12 cellular contexts compared by ENCODE assay signal in the genomic region with DNA sequence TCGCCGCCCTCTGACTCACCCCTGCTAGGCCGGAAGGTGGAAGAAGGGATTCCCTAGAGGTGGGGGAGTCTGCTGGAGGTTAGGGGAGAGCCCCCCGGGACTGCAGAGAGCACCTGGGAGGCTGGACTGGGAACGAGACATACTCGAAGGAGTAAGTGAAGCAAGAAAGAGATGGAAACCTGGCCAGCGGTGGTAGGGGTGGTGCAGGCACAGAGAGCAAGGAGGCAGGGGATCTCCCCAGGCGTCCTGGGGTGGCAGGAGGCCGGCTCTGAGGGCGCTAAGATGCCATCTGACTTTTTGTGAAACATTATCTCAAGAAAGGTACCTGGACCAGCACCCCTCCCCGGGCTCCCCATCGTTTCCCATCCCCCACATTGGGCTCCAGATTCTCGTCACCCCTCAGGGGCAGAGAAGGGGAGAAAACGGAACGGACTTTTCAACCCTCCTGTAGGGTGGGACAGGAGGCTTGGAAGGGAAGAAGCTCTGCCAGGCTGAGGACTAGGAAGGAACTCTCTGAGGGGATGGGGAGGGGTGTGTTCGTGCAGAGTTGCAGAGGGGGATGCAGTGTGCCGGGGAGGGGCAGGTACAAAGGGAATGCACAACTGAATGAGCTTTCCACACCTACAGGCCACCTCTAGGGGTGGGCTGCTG. TPM values are rescaled to one million over a fixed set of nuclear protein-coding genes. Genes with fewer than 3 reads are reported as not detected.
DNase-seq lines count a peak whose midpoint lies in the region; ATAC-seq and TF ChIP-seq lines count a peak whose summit lies in the region.
"Had no signal": no experiment of that assay in that cellular context is flagged by ENCODE, and none has a peak within 500 bp of the region (broad histone marks: within the 10 kb centered on the region; RNA-seq: fewer than 3 reads in every experiment).

No MANE protein-coding gene starts in this region.

- no peaks in the 10 kb centered on the region for H3K9me3 ChIP-seq in iPS-15b (ENCODE audit: control insufficient read depth, insufficient read depth, low read length)

- intact Hi-C loops in activated naive CD4-positive, alpha-beta T cell treated with anti-CD3 and anti-CD28 coated beads for 36 hours (cut with micrococcal nuclease) = no loop called here

- H3K4me1 ChIP-seq in iPS-15b (ENCODE audit: control insufficient read depth, insufficient read depth, low read length) = peaks cover 11% of the 10 kb centered on the region

- no peaks in the 10 kb centered on the region for H3K36me3 Mint-ChIP-seq in activated naive CD4-positive, alpha-beta T cell treated with anti-CD3 and anti-CD28 coated beads, Interleukin-2, amount 50 U/mL, for 72 hours
- H3K36me3 Mint-ChIP-seq in activated naive CD4-positive, alpha-beta T cell treated with anti-CD3 and anti-CD28 coated beads for 36 hours (ENCODE audit: low read depth) = no peaks in the 10 kb centered on the region
- H3K36me3 Mint-ChIP-seq: activated naive CD8-positive, alpha-beta T cell had no signal

- H3K4me3 Mint-ChIP-seq in activated naive CD4-positive, alpha-beta T cell treated with anti-CD3 and anti-CD28 coated beads for 36 hours = no peak overlapping the region
- H3K4me3 Mint-ChIP-seq in stimulated activated naive CD8-positive, alpha-beta T cell treated with anti-CD3 and anti-CD28 coated beads, Interleukin-15, amount 100 ng/mL, for 72 hours = peak overlapping the region in 1 of 2 donors; percentile 65
- H3K4me3 Mint-ChIP-seq: activated B cell treated with CpG ODN at 0.5 μM for 24 hours had no signal

- H3K4me3 ChIP-seq in iPS-15b (ENCODE audit: low read depth, low read length) = peak overlapping the region; percentile 60
- H3K4me3 ChIP-seq: GM12878, lung had no signal

- TF ChIP-seq CTCF in VCaP (conservative IDR thresholded peaks at IDR 0.05) = no peak

- H3K27ac Mint-ChIP-seq in activated naive CD4-positive, alpha-beta T cell treated with anti-CD3 and anti-CD28 coated beads, Interleukin-2, amount 50 U/mL, for 72 hours = no peak overlapping the region
- H3K27ac Mint-ChIP-seq in activated naive CD4-positive, alpha-beta T cell treated with anti-CD3 and anti-CD28 coated beads for 36 hours = no peak overlapping the region
- H3K27ac Mint-ChIP-seq in stimulated activated naive CD8-positive, alpha-beta T cell treated with anti-CD3 and anti-CD28 coated beads, Interleukin-15, amount 100 ng/mL, for 72 hours = no peak overlapping the region
- H3K27ac Mint-ChIP-seq: activated B cell treated with CpG ODN at 0.5 μM for 24 hours; activated naive CD8-positive, alpha-beta T cell had no signal

- H3K27ac ChIP-seq in VCaP = peak overlapping the region; percentile 92

- H3K27me3 ChIP-seq in iPS-15b (ENCODE audit: control insufficient read depth, insufficient read depth, low read length) = peaks cover 7% of the 10 kb centered on the region

- H3K9me3 Mint-ChIP-seq in activated naive CD4-positive, alpha-beta T cell treated with anti-CD3 and anti-CD28 coated beads, Interleukin-2, amount 50 U/mL, for 72 hours = no peaks in the 10 kb centered on the region
- no peaks in the 10 kb centered on the region for H3K9me3 Mint-ChIP-seq in activated naive CD4-positive, alpha-beta T cell treated with anti-CD3 and anti-CD28 coated beads for 36 hours
- no peaks in the 10 kb centered on the region for H3K9me3 Mint-ChIP-seq in stimulated activated naive CD8-positive, alpha-beta T cell treated with anti-CD3 and anti-CD28 coated beads, Interleukin-15, amount 100 ng/mL, for 72 hours
- H3K9me3 Mint-ChIP-seq: activated B cell treated with CpG ODN at 0.5 μM for 24 hours had no signal

- peaks cover 16% of the 10 kb centered on the region for H3K27me3 Mint-ChIP-seq in activated naive CD4-positive, alpha-beta T cell treated with anti-CD3 and anti-CD28 coated beads for 36 hours (ENCODE audit: low read depth)
- peaks cover 33% of the 10 kb centered on the region for H3K27me3 Mint-ChIP-seq in stimulated activated naive CD8-positive, alpha-beta T cell treated with anti-CD3 and anti-CD28 coated beads, Interleukin-15, amount 100 ng/mL, for 72 hours

- no peak overlapping the region for H3K9ac ChIP-seq in iPS-15b (ENCODE audit: low read depth, low read length)

- CTCF ChIA-PET in activated naive CD4-positive, alpha-beta T cell treated with anti-CD3 and anti-CD28 coated beads for 36 hours (lab: Charles Lee) = interaction anchor here (0.6 kb wide), 1 partner anchor 161 kb away, joined by 3 read pairs; no protein-coding TSS in a partner anchor

- H3K36me3 ChIP-seq in iPS-15b (ENCODE audit: control insufficient read depth, insufficient read depth, low read length) = peaks cover 8% of the 10 kb centered on the region

- H3K4me1 Mint-ChIP-seq in activated naive CD4-positive, alpha-beta T cell treated with anti-CD3 and anti-CD28 coated beads for 36 hours (ENCODE audit: low read depth) = peaks cover 7% of the 10 kb centered on the region
- H3K4me1 Mint-ChIP-seq in stimulated activated naive CD8-positive, alpha-beta T cell treated with anti-CD3 and anti-CD28 coated beads, Interleukin-15, amount 100 ng/mL, for 72 hours = peaks cover 13% of the 10 kb centered on the region

- peak; percentile 17 to 29 for ATAC-seq in activated naive CD4-positive, alpha-beta T cell treated with anti-CD3 and anti-CD28 coated beads, Interleukin-2, amount 50 U/mL, for 72 hours
- peak; percentile 26 for ATAC-seq in stimulated activated naive CD8-positive, alpha-beta T cell treated with anti-CD3 and anti-CD28 coated beads, Interleukin-15, amount 100 ng/mL, for 72 hours
- ATAC-seq in HG03342 (IDR thresholded peaks at IDR 0.05; ENCODE audit: unreplicated experiment) (no peak), GM19328 (IDR thresholded peaks at IDR 0.05; ENCODE audit: unreplicated experiment) (no peak)

- DNase-seq in activated naive CD4-positive, alpha-beta T cell treated with anti-CD3 and anti-CD28 coated beads, Interleukin-2, amount 50 U/mL, for 72 hours (ENCODE audit: low spot score in 2 of 2) = no peak
- DNase-seq in activated naive CD4-positive, alpha-beta T cell treated with anti-CD3 and anti-CD28 coated beads for 36 hours = no peak
- DNase-seq in stimulated activated naive CD8-positive, alpha-beta T cell treated with anti-CD3 and anti-CD28 coated beads, Interleukin-15, amount 100 ng/mL, for 72 hours = no peak
- DNase-seq in stimulated activated CD4-positive, alpha-beta T cell treated with anti-CD3 and anti-CD28 coated beads, Interleukin-4, amount 100 ng/mL, for 24 hours = no peak

RNA-seq across cellular contexts. Expression of a gene that starts 0.7 kb away (rescaled TPM):
- under 1 TPM; 0.09 to 0.10 TPM for total RNA-seq in activated naive CD4-positive, alpha-beta T cell treated with anti-CD3 and anti-CD28 coated beads, Interleukin-2, amount 50 U/mL, for 72 hours
- not detected for total RNA-seq in activated naive CD4-positive, alpha-beta T cell treated with anti-CD3 and anti-CD28 coated beads for 36 hours
- total RNA-seq: activated B cell treated with CpG ODN at 0.5 μM for 24 hours had no signal

RNA-seq across cellular contexts. Expression of a gene that starts 9.8 kb away (rescaled TPM):
- total RNA-seq in activated naive CD4-positive, alpha-beta T cell treated with anti-CD3 and anti-CD28 coated beads, Interleukin-2, amount 50 U/mL, for 72 hours = 100 to 1,000 TPM in 1 of 2 donors, 10 to 100 TPM in 1; 99.5 to 113 TPM
- total RNA-seq in activated naive CD4-positive, alpha-beta T cell treated with anti-CD3 and anti-CD28 coated beads for 36 hours = 10 to 100 TPM; 79.2 to 84.6 TPM

RNA-seq across cellular contexts. Expression of a gene that starts 39.7 kb away (rescaled TPM):
- total RNA-seq in activated naive CD4-positive, alpha-beta T cell treated with anti-CD3 and anti-CD28 coated beads, Interleukin-2, amount 50 U/mL, for 72 hours = 100 to 1,000 TPM; 189 to 332 TPM
- total RNA-seq in activated naive CD4-positive, alpha-beta T cell treated with anti-CD3 and anti-CD28 coated beads for 36 hours = 100 to 1,000 TPM; 301 to 313 TPM

Comparison
In these comparisons a context has a peak if more than half of its experiments do, and no peak if none do; other contexts are left out.
1. ATAC-seq: peak in activated naive CD4-positive, alpha-beta T cell treated with anti-CD3 and anti-CD28 coated beads, Interleukin-2, amount 50 U/mL, for 72 hours (2 of 2) and stimulated activated naive CD8-positive, alpha-beta T cell treated with anti-CD3 and anti-CD28 coated beads, Interleukin-15, amount 100 ng/mL, for 72 hours (single experiment); none in HG03342 (single experiment) and GM19328 (single experiment).